Comparison of ENCODE assay signal across 1 cellular context in genomic region chr6:150915156-150915555, GRCh38.
TF ChIP-seq lines count a peak whose summit lies in the region.

No MANE protein-coding gene starts in this region.

TF ChIP-seq in endothelial cell of umbilical vein, 7 proteins besides CTCF, POLR2A, EP300 and RAD21 (continued from another document):
- TF ChIP-seq MAX (IDR thresholded peaks at IDR 0.05; ENCODE audit: insufficient read depth, insufficient read length) (no peak), JUN (IDR thresholded peaks at IDR 0.05; ENCODE audit: borderline replicate concordance, insufficient read depth, insufficient read length, low read depth) (no peak), MYC (IDR thresholded peaks at IDR 0.05; ENCODE audit: low read depth, low read length) (no peak), POLR2AphosphoS5 (IDR thresholded peaks at IDR 0.05; ENCODE audit: insufficient read depth, low read depth, low read length) (no peak), GATA2 (IDR thresholded peaks at IDR 0.05; ENCODE audit: insufficient read depth, insufficient read length, low read depth, low read length) (no peak), EZH2 (IDR thresholded peaks at IDR 0.05; ENCODE audit: borderline replicate concordance, low read depth, low read length, severe bottlenecking) (no peak)
